In the genomic region with DNA sequence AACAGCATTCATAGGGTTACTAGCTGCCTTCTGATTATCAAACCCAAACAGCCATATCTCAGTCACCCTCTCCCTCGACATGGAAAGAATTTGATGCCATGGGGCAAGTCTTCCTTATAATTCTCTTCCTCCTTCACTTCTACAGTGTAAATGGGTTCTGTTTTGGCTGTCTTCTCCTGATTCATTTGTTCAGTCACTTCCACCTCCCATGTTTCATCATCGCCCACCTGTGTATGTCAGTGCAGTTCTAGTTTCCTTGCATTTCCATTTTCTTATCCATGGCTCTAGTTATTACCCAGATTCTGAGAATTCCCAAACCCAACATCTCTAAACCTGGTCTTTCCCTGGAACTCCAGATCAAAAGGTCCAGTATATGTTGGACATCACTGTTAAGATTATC, we compare ENCODE assay signal across 22 cellular contexts. TPM values are rescaled to one million over a fixed set of nuclear protein-coding genes. Genes with fewer than 3 reads are reported as not detected.
DNase-seq lines count a peak whose midpoint lies in the region; ATAC-seq and TF ChIP-seq lines count a peak whose summit lies in the region.
"Had no signal": no experiment of that assay in that cellular context is flagged by ENCODE, and none has a peak within 500 bp of the region (broad histone marks: within the 10 kb centered on the region; RNA-seq: fewer than 3 reads in every experiment).

No MANE protein-coding gene starts in this region.

- H3K4me1 ChIP-seq in left ventricle myocardium inferior = peaks cover 26% of the 10 kb centered on the region
- H3K4me1 ChIP-seq in heart left ventricle = peaks cover 0 to 14% (median 4%) of the 10 kb centered on the region in 12 donors
- H3K4me1 ChIP-seq: BE2C, BLaER1 had no signal

- H3K27me3 ChIP-seq in left ventricle myocardium inferior (ENCODE audit: low read depth) (no peaks in the 10 kb centered on the region), heart left ventricle (no peaks in the 10 kb centered on the region)
- H3K27me3 ChIP-seq: BE2C, BLaER1 had no signal

- TF ChIP-seq CTCF in left ventricle myocardium inferior (IDR thresholded peaks at IDR 0.05; ENCODE audit: borderline replicate concordance) (no peak), heart left ventricle (IDR thresholded peaks at IDR 0.05) (no peak)

- no peak for DNase-seq in left ventricle myocardium inferior
- DNase-seq in heart left ventricle = no peak
- peak in 4 of 61 donors; percentile 12 to 73 (median 38) for DNase-seq in caudate nucleus (lab: John Stamatoyannopoulos, UW)
- no peak for DNase-seq in A172 (ENCODE audit: low spot score)
- no peak for DNase-seq in NCI-H1436 (lab: John Stamatoyannopoulos, UW)
- DNase-seq: ACHN; BE2C; C1 segment of cervical spinal cord; CD4-positive, alpha-beta memory T cell; CD4-positive, CD25-positive, alpha-beta regulatory T cell; CD8-positive, alpha-beta memory T cell; COR-L47; DMS 273 treated with DMSO at 0.1 percent for 48 hours; DMS153; DMS53; DMS79; DND-41; EL; GDM1 had no signal

- 57 to 72% (median 62%) methylated on average over 2 of the region's 2 CpGs for WGBS in heart left ventricle, 4 donors

- peak overlapping the region; percentile 61 for H3K27ac ChIP-seq in left ventricle myocardium inferior (replicated peaks)
- H3K27ac ChIP-seq in heart left ventricle = no peak overlapping the region
- peak overlapping the region; percentile 3 for H3K27ac ChIP-seq in caudate nucleus (ENCODE audit: low read depth, low read length)
- H3K27ac ChIP-seq: 22Rv1, BLaER1 had no signal

- no peak for TF ChIP-seq POLR2A in heart left ventricle (IDR thresholded peaks at IDR 0.05)

- H3K36me3 ChIP-seq in left ventricle myocardium inferior (peaks cover 67% of the 10 kb centered on the region), heart left ventricle (peaks cover 0 to 88% (median 47%) of the 10 kb centered on the region in 9 donors)
- H3K36me3 ChIP-seq: BLaER1 had no signal

- no peak for ATAC-seq in heart left ventricle
- ATAC-seq: GM12878 had no signal

- intact Hi-C loops in left ventricle myocardium inferior (cut with micrococcal nuclease) = loop anchor here (10.0 kb wide), 1 partner anchor 136 kb away; no protein-coding TSS in a partner anchor
- intact Hi-C loops in heart left ventricle (cut with DNase I) = loop anchor here in 3 of 10 donors (10.0 kb wide), 2 partner anchors 106 to 136 kb away; a partner anchor contains a TSS

- H3K9me3 ChIP-seq in left ventricle myocardium inferior (replicated peaks) (peaks cover 6% of the 10 kb centered on the region), heart left ventricle (peaks cover 0 to 12% (median 0%) of the 10 kb centered on the region in 12 donors)
- H3K9me3 ChIP-seq: BE2C, BLaER1 had no signal

- no peak overlapping the region for H3K4me3 ChIP-seq in left ventricle myocardium inferior
- H3K4me3 ChIP-seq in heart left ventricle = no peak overlapping the region
- H3K4me3 ChIP-seq: BLaER1, GM12878 had no signal

RNA-seq across cellular contexts. Expression of a gene that starts 41.0 kb away (rescaled TPM):
- total RNA-seq in left ventricle myocardium inferior (9.5 TPM), heart left ventricle (10 to 100 TPM; 10.3 to 15.9 (median 12.1) TPM)
- polyA plus RNA-seq in heart left ventricle = 10 to 100 TPM in 1 of 2 donors, 1 to 10 TPM in 1; 8.9 to 13.3 TPM
- total RNA-seq in A172 (2014; rRNA removed; shearing (Covaris generic)) = 36.4 and 42.3 TPM in 2 replicates

Comparison
In these comparisons a context has a peak if more than half of its experiments do, and no peak if none do; other contexts are left out.
1. H3K27ac ChIP-seq: peak in left ventricle myocardium inferior (single experiment) and caudate nucleus (single experiment); none in heart left ventricle (0 of 12).